In genomic region chr19:35746087-35746462, GRCh38 we compare ENCODE assay signal across 8 cellular contexts. TPM values are rescaled to one million over a fixed set of nuclear protein-coding genes. Genes with fewer than 3 reads are reported as not detected.
DNase-seq lines count a peak whose midpoint lies in the region; ATAC-seq and TF ChIP-seq lines count a peak whose summit lies in the region.

No MANE protein-coding gene starts in this region.

- H3K36me3 Mint-ChIP-seq in T-helper 1 cell treated with Interleukin-12 subunit alpha and Interleukin-12 subunit beta and Interleukin-4 antibody, amounts not matched to agents 30 μg/mL and 1 μg/mL, for 36 hours (ENCODE audit: low read depth): peaks cover 12% of the 10 kb centered on the region

- intact Hi-C loops in adrenal gland (cut with DNase I): no loop called here
- intact Hi-C loops in left lung (cut with DNase I): no loop called here

- no peaks in the 10 kb centered on the region for H3K36me3 ChIP-seq in adrenal gland (replicated peaks in 1 of 2)
- no peaks in the 10 kb centered on the region for H3K36me3 ChIP-seq in left lung

- TF ChIP-seq CTCF in adrenal gland (IDR thresholded peaks at IDR 0.05): no peak
- TF ChIP-seq CTCF in left lung (IDR thresholded peaks at IDR 0.05): no peak

- no peaks in the 10 kb centered on the region for H3K27me3 Mint-ChIP-seq in T-helper 1 cell treated with Interleukin-12 subunit alpha and Interleukin-12 subunit beta and Interleukin-4 antibody, amounts not matched to agents 30 μg/mL and 1 μg/mL, for 36 hours (ENCODE audit: low read depth)

- H3K27ac Mint-ChIP-seq in T-helper 1 cell treated with Interleukin-12 subunit alpha and Interleukin-12 subunit beta and Interleukin-4 antibody, amounts not matched to agents 30 μg/mL and 1 μg/mL, for 36 hours: peak overlapping the region; percentile 93

- no peak for ATAC-seq in left lung
- no peak for ATAC-seq in GM18909 (IDR thresholded peaks at IDR 0.05; ENCODE audit: poor library complexity, unreplicated experiment)

- H3K4me3 ChIP-seq in adrenal gland (peak overlapping the region in 3 of 4 donors; percentile 60 to 89 (median 74)), left lung (peak overlapping the region; percentile 88)

- peaks cover 36% of the 10 kb centered on the region for H3K4me1 Mint-ChIP-seq in T-helper 1 cell treated with Interleukin-12 subunit alpha and Interleukin-12 subunit beta and Interleukin-4 antibody, amounts not matched to agents 30 μg/mL and 1 μg/mL, for 36 hours (ENCODE audit: low read depth)

- no peaks in the 10 kb centered on the region for H3K9me3 ChIP-seq in adrenal gland (replicated peaks in 1 of 3)
- no peaks in the 10 kb centered on the region for H3K9me3 ChIP-seq in left lung

- no peaks in the 10 kb centered on the region for H3K9me3 Mint-ChIP-seq in T-helper 1 cell treated with Interleukin-12 subunit alpha and Interleukin-12 subunit beta and Interleukin-4 antibody, amounts not matched to agents 30 μg/mL and 1 μg/mL, for 36 hours

- H3K27ac ChIP-seq in adrenal gland: peak overlapping the region in 3 of 5 donors; percentile 30 to 100 (median 81)
- H3K27ac ChIP-seq in left lung: peak overlapping the region; percentile 100
- peak overlapping the region; percentile 36 for H3K27ac ChIP-seq in temporal lobe (ENCODE audit: low read depth, low read length)

- DNase-seq in T-helper 1 cell (no peak), adrenal gland (no peak), left lung (no peak), DMS 273 treated with DMSO at 0.1 percent for 48 hours (lab: John Stamatoyannopoulos, UW) (no peak)
- DNase-seq in effector CD4-positive, alpha-beta T cell: no peak

- H3K4me3 Mint-ChIP-seq in T-helper 1 cell treated with Interleukin-12 subunit alpha and Interleukin-12 subunit beta and Interleukin-4 antibody, amounts not matched to agents 30 μg/mL and 1 μg/mL, for 36 hours: peak overlapping the region; percentile 92

- no peak for TF ChIP-seq POLR2A in adrenal gland (IDR thresholded peaks at IDR 0.05)

- H3K27me3 ChIP-seq in adrenal gland: no peaks in the 10 kb centered on the region
- no peaks in the 10 kb centered on the region for H3K27me3 ChIP-seq in left lung

- 1 to 4% (median 3%) methylated on average over 3 to 4 of the region's 4 CpGs for WGBS in adrenal gland, 4 donors

- H3K4me1 ChIP-seq in adrenal gland (replicated peaks in 1 of 2) (peaks cover 23 to 51% of the 10 kb centered on the region in 2 donors), left lung (peaks cover 17 to 75% of the 10 kb centered on the region in 2 donors)

RNA-seq across cellular contexts. Expression of gene PSENEN, which starts 0.6 kb away (rescaled TPM):
- total RNA-seq in adrenal gland (10 to 100 TPM; 29.5 to 88.2 (median 63.0) TPM), left lung (10 to 100 TPM; 59.6 to 90.3 TPM), temporal lobe (9.8 TPM)
- 100 to 1,000 TPM in 2 of 3 donors, 10 to 100 TPM in 1; 93.1 to 230 (median 174) TPM for polyA plus RNA-seq in adrenal gland

RNA-seq across cellular contexts. Expression of gene U2AF1L4, which starts 0.9 kb away (rescaled TPM):
- total RNA-seq in adrenal gland (10 to 100 TPM; 14.8 to 55.0 (median 31.0) TPM), left lung (10 to 100 TPM; 15.2 to 16.6 TPM), temporal lobe (3.4 TPM)
- polyA plus RNA-seq in adrenal gland: 100 to 1,000 TPM in 2 of 3 donors, 10 to 100 TPM in 1; 30.3 to 255 (median 104) TPM

RNA-seq across cellular contexts. Expression of gene LIN37, which starts 2.3 kb away (rescaled TPM):
- total RNA-seq in adrenal gland: 10 to 100 TPM in 7 of 8 donors, 1 to 10 TPM in 1; 6.0 to 28.2 (median 12.5) TPM
- 100 to 1,000 TPM in 1 of 3 donors, 10 to 100 TPM in 2; 11.3 to 137 (median 75.9) TPM for polyA plus RNA-seq in adrenal gland
- total RNA-seq in left lung: 1 to 10 TPM; 6.6 to 9.9 TPM
- 5.7 TPM for total RNA-seq in temporal lobe

RNA-seq across cellular contexts. Expression of gene IGFLR1, which starts 3.8 kb away (rescaled TPM):
- total RNA-seq in adrenal gland (10 to 100 TPM in 6 of 8 donors, 1 to 10 TPM in 2; 7.7 to 35.3 (median 14.7) TPM), left lung (10 to 100 TPM; 14.1 to 25.8 TPM), temporal lobe (0.49 TPM)
- polyA plus RNA-seq in adrenal gland: 10 to 100 TPM in 2 of 3 donors, 1 to 10 TPM in 1; 5.3 to 32.3 (median 21.5) TPM

RNA-seq across cellular contexts. Expression of gene HSPB6, which starts 10.8 kb away (rescaled TPM):
- total RNA-seq in adrenal gland: 100 to 1,000 TPM in 7 of 8 donors, 10 to 100 TPM in 1; 78.3 to 431 (median 197) TPM
- polyA plus RNA-seq in adrenal gland: 100 to 1,000 TPM; 524 to 932 (median 718) TPM
- 10 to 100 TPM; 38.3 to 39.7 TPM for total RNA-seq in left lung
- 0.25 TPM for total RNA-seq in temporal lobe

Comparison
In these comparisons a context has a peak if more than half of its experiments do, and no peak if none do; other contexts are left out.
1. H3K27ac ChIP-seq: peak in every context shown above with its lines; median percentile 100 in left lung; 81 in adrenal gland; 36 in temporal lobe.